Comparison of ENCODE assay signal across 9 cellular contexts in genomic region chr12:106301241-106301610, GRCh38. TPM values are rescaled to one million over a fixed set of nuclear protein-coding genes. Genes with fewer than 3 reads are reported as not detected.
DNase-seq lines count a peak whose midpoint lies in the region; ATAC-seq, FAIRE-seq and TF ChIP-seq lines count a peak whose summit lies in the region.
"Had no signal": no experiment of that assay in that cellular context is flagged by ENCODE, and none has a peak within 500 bp of the region (broad histone marks: within the 10 kb centered on the region; RNA-seq: fewer than 3 reads in every experiment).

No MANE protein-coding gene starts in this region.

- peak overlapping the region; percentile 58 for H2AFZ ChIP-seq in K562 (ENCODE audit: low read depth, low read length)
- peak overlapping the region; percentile 99 for H2AFZ ChIP-seq in mesenchymal stem cell (ENCODE audit: low read depth, low read length)

- H3K36me3 ChIP-seq in heart left ventricle (peaks cover 0 to 5% (median 0%) of the 10 kb centered on the region in 9 donors), K562 (ENCODE audit: control insufficient read depth, insufficient read depth, low read length) (no peaks in the 10 kb centered on the region), mesenchymal stem cell (ENCODE audit: control insufficient read depth in 1 of 2, insufficient read depth in 2 of 2, low read depth in 1 of 2, low read length in 2 of 2) (no peaks in the 10 kb centered on the region), mucosa of descending colon (ENCODE audit: low read depth) (no peaks in the 10 kb centered on the region)

- no peak overlapping the region for H2BK12ac ChIP-seq in mesenchymal stem cell (ENCODE audit: low read length in 2 of 2)

- no peak overlapping the region for H3K23ac ChIP-seq in mesenchymal stem cell (ENCODE audit: low read length in 2 of 2)

- no peak for ATAC-seq in heart left ventricle
- ATAC-seq in K562: no peak
- ATAC-seq in mucosa of descending colon: no peak
- no peak for ATAC-seq in HG03520 (IDR thresholded peaks at IDR 0.05; ENCODE audit: unreplicated experiment)

- H3K27me3 ChIP-seq in heart left ventricle (no peaks in the 10 kb centered on the region), K562 (ENCODE audit: control insufficient read depth in 2 of 2, insufficient read depth in 2 of 2, low read length in 2 of 2) (no peaks in the 10 kb centered on the region), mesenchymal stem cell (ENCODE audit: control insufficient read depth in 1 of 2, insufficient read depth in 1 of 2, low read length in 2 of 2) (no peaks in the 10 kb centered on the region)

- no peak overlapping the region for H3K18ac ChIP-seq in mesenchymal stem cell (ENCODE audit: low read depth in 1 of 2, low read length in 2 of 2)

- no peak for FAIRE-seq in K562 (lab: Jason Lieb, UNC)

- no peak overlapping the region for H2BK120ac ChIP-seq in mesenchymal stem cell (ENCODE audit: low read depth, low read length)

- TF ChIP-seq CTCF in heart left ventricle (IDR thresholded peaks at IDR 0.05) (no peak), K562 (IDR thresholded peaks at IDR 0.05 in 2 of 3, conservative IDR thresholded peaks at IDR 0.05 in 1 of 3; ENCODE audit: insufficient read depth in 2 of 3, low read depth in 1 of 3, low read length in 3 of 3) (no peak), type B pancreatic cell (conservative IDR thresholded peaks at IDR 0.05) (no peak), mucosa of descending colon (IDR thresholded peaks at IDR 0.05) (no peak)

- peak overlapping the region; percentile 93 for H3K27ac Mint-ChIP-seq in type B pancreatic cell

- H3K4me2 ChIP-seq in K562 (ENCODE audit: insufficient read depth, low read length): peak overlapping the region; percentile 89
- H3K4me2 ChIP-seq in mesenchymal stem cell (ENCODE audit: low read length, poor library complexity, severe bottlenecking): no peak overlapping the region

- TF ChIP-seq EP300 in K562 (IDR thresholded peaks at IDR 0.05; ENCODE audit: low read length): no peak

- no peaks in the 10 kb centered on the region for H3K27me3 Mint-ChIP-seq in type B pancreatic cell

- H3K4me3 ChIP-seq in heart left ventricle (peak overlapping the region in 8 of 12 donors; percentile 80 to 97 (median 94)), K562 (no peak overlapping the region), mesenchymal stem cell (ENCODE audit: insufficient read depth in 1 of 2, low read depth in 1 of 2, low read length in 2 of 2) (peak overlapping the region in 1 of 2 experiments; percentile 89), mucosa of descending colon (no peak overlapping the region)

- in situ Hi-C loops in K562 (cut with MboI): no loop called here

- H3K14ac ChIP-seq in mesenchymal stem cell (ENCODE audit: low read length in 2 of 2): no peak overlapping the region

- H3K4me1 Mint-ChIP-seq in type B pancreatic cell (ENCODE audit: unreplicated experiment): peaks cover 14% of the 10 kb centered on the region

- no peak overlapping the region for H2BK15ac ChIP-seq in mesenchymal stem cell (ENCODE audit: low read depth, poor library complexity, severe bottlenecking)

- peak overlapping the region; percentile 90 for H3K4me3 Mint-ChIP-seq in type B pancreatic cell

- H2AK5ac ChIP-seq in mesenchymal stem cell (ENCODE audit: low read length, severe bottlenecking): peak overlapping the region; percentile 13

- no peaks in the 10 kb centered on the region for H4K20me1 ChIP-seq in K562 (replicated peaks; ENCODE audit: control insufficient read depth, insufficient read depth, low read length)

- CTCF ChIA-PET in K562 (lab: Yijun Ruan, JAX; ENCODE audit: low intra/inter-chr PET ratio): no interaction called here

- H3K9ac ChIP-seq in K562 (ENCODE audit: insufficient read depth in 1 of 2, low read depth in 2 of 2, low read length in 2 of 2): no peak overlapping the region
- peak overlapping the region; percentile 82 for H3K9ac ChIP-seq in mesenchymal stem cell (ENCODE audit: low read length)

- H3K27ac ChIP-seq in heart left ventricle (peak overlapping the region; percentile 92 to 100 (median 98)), K562 (ENCODE audit: extremely low read depth, low read depth, low read length) (peak overlapping the region; percentile 76), mesenchymal stem cell (ENCODE audit: low read length, poor library complexity, severe bottlenecking) (peak overlapping the region; percentile 33)

- DNase-seq in heart left ventricle (no peak), cardiac septum (ENCODE audit: low spot score) (no peak), K562 (ENCODE audit: extremely low read depth in 1 of 4, low spot score in 3 of 4) (no peak), mesenchymal stem cell (peak; percentile 36), type B pancreatic cell (ENCODE audit: extremely low spot score, unreplicated experiment) (no peak), SW 1271 (lab: John Stamatoyannopoulos, UW) (no peak), mucosa of descending colon (no peak)
- DNase-seq: foreskin melanocyte had no signal

- no peak overlapping the region for H3K4ac ChIP-seq in mesenchymal stem cell (ENCODE audit: low read depth in 1 of 2, low read length in 2 of 2)

- H4K91ac ChIP-seq in mesenchymal stem cell (ENCODE audit: low read length): no peak overlapping the region

- H2BK5ac ChIP-seq in mesenchymal stem cell (ENCODE audit: low read depth, low read length, poor library complexity, severe bottlenecking): no peak overlapping the region

- H3K79me1 ChIP-seq in mesenchymal stem cell (replicated peaks; ENCODE audit: low read length, poor library complexity, severe bottlenecking): peaks cover 17% of the 10 kb centered on the region

- peaks cover 5 to 63% (median 51%) of the 10 kb centered on the region in 12 donors for H3K4me1 ChIP-seq in heart left ventricle
- H3K4me1 ChIP-seq in K562 (replicated peaks in 1 of 2; ENCODE audit: control insufficient read depth in 2 of 2, insufficient read depth in 2 of 2, low read length in 2 of 2): peaks cover 19 to 30% of the 10 kb centered on the region in 2 experiments; a peak in 4 of 5 replicates
- H3K4me1 ChIP-seq in mesenchymal stem cell (ENCODE audit: control insufficient read depth, insufficient read depth, low read depth, low read length): peaks cover 12% of the 10 kb centered on the region
- H3K4me1 ChIP-seq in mucosa of descending colon (ENCODE audit: low read depth): peaks cover 15% of the 10 kb centered on the region

- WGBS in heart left ventricle, 4 donors: 0 to 9% (median 2%) methylated on average over 1 of the region's 1 CpG
- WGBS in K562 (ENCODE audit: insufficient coverage, low coverage, missing lambda C conversion rate): 18% methylated on average over 1 of the region's 1 CpG
- WGBS in mesenchymal stem cell: no CpG with 5 or more reads among the region's 1 CpG

- no peak overlapping the region for H4K8ac ChIP-seq in mesenchymal stem cell (ENCODE audit: low read length)

- H3K79me2 ChIP-seq in K562 (ENCODE audit: control insufficient read depth, insufficient read depth, low read length): no peaks in the 10 kb centered on the region

- no peaks in the 10 kb centered on the region for H3K9me3 Mint-ChIP-seq in type B pancreatic cell

- no peak for TF ChIP-seq POLR2A in heart left ventricle (IDR thresholded peaks at IDR 0.05)
- no peak for TF ChIP-seq POLR2A in K562 (conservative IDR thresholded peaks at IDR 0.05)

- intact Hi-C loops in heart left ventricle (cut with DNase I) (loop anchor here in 8 of 10 donors (5.0 to 10.0 kb wide), 5 partner anchors 41 to 156 kb away; partner anchors contain the start of genes CKAP4 (in 6 of the 8) and POLR3B (in 1 of the 8)), cardiac septum (cut with DNase I) (loop anchor here (1.0 to 10.0 kb wide), 2 partner anchors 53 to 156 kb away; partner anchors contain the start of gene CKAP4), K562 (cut with micrococcal nuclease) (loop anchor here (5.0 kb wide), 1 partner anchor 56 kb away; the partner anchor contains the start of gene POLR3B), mucosa of descending colon (cut with DNase I, micrococcal nuclease) (no loop called here)

- H3K9me3 ChIP-seq in heart left ventricle (no peaks in the 10 kb centered on the region), K562 (replicated peaks; ENCODE audit: control insufficient read depth, insufficient read depth, low read depth, low read length) (no peaks in the 10 kb centered on the region), mesenchymal stem cell (ENCODE audit: control insufficient read depth, low read length) (no peaks in the 10 kb centered on the region), mucosa of descending colon (no peaks in the 10 kb centered on the region)

- POLR2A ChIA-PET in K562 (lab: Yijun Ruan, JAX): interaction anchor here (2.0 kb wide), 1 partner anchor 14 kb away, joined by 5 read pairs; no protein-coding TSS in a partner anchor

- H3K9me1 ChIP-seq in K562 (ENCODE audit: control insufficient read depth, insufficient read depth, low read length): no peaks in the 10 kb centered on the region

- H3K36me3 Mint-ChIP-seq in type B pancreatic cell: no peaks in the 10 kb centered on the region

- no peak for TF ChIP-seq RAD21 in K562 (CRISPR knock-in tag; conservative IDR thresholded peaks at IDR 0.05 in 1 of 2, IDR thresholded peaks at IDR 0.05 in 1 of 2)

- no TSS peak for BruUV-seq in K562 (replicated peaks; lab: Mats Ljungman, UMichigan)

RNA-seq across cellular contexts. Expression of gene TCP11L2, which starts 1.3 kb away (rescaled TPM):
- 100 to 1,000 TPM in 5 of 9 donors, 10 to 100 TPM in 4; 60.8 to 147 (median 113) TPM for total RNA-seq in heart left ventricle
- polyA plus RNA-seq in heart left ventricle: 10 to 100 TPM; 15.5 to 17.3 TPM
- total RNA-seq in cardiac septum: 61.2 TPM
- total RNA-seq in K562 (2011; cell fraction: chromatin; rRNA removed; ENCODE audit: low replicate concordance): 9.7 and 13.0 TPM in 2 replicates
- total RNA-seq in K562 (2011; cell fraction: nucleolus; rRNA removed): 6.8 and 8.9 TPM in 2 replicates
- 8.2 and 10.7 TPM in 2 replicates for total RNA-seq in K562 (2011; cell fraction: nucleoplasm; rRNA removed)
- total RNA-seq in K562 (2014; rRNA removed): 1.6 and 2.3 TPM in 2 replicates
- total RNA-seq in K562 (2014; rRNA removed; fragmentation: Illumina TruSeq; extraction: Trizol): 2.3 and 3.8 TPM in 2 replicates
- total RNA-seq in K562 (2015; rRNA removed; fragmentation: Illumina TruSeq; extraction: Trizol): 0.53 and 0.83 TPM in 2 replicates
- total RNA-seq in K562 (2021): 2.4 and 4.0 TPM in 2 replicates
- 3.7 and 4.5 TPM in 2 replicates for polyA plus RNA-seq in K562 (2011; rRNA removed)
- 1.1 and 2.2 TPM in 2 replicates for polyA plus RNA-seq in K562 (2011; cell fraction: cytosol; rRNA removed)
- 3.3 and 4.3 TPM in 2 replicates for polyA plus RNA-seq in K562 (2011; cell fraction: nucleus; rRNA removed)
- polyA plus RNA-seq in K562 (2012): 0.77 and 4.0 TPM in 2 replicates
- polyA plus RNA-seq in K562 (2014; fragmentation: Illumina TruSeq; extraction: Trizol): 1.3 and 2.1 TPM in 2 replicates
- polyA plus RNA-seq in K562 (2014; fragmentation: Nextera tagmentation; extraction: Ambion mirVana): 1 to 10 TPM in 1 of 2 experiments, under 1 TPM in 1; 0.39 to 1.3 TPM
- polyA plus RNA-seq in K562 (2014; rRNA removed): 0.86 and 1.6 TPM in 2 replicates
- 7.9 and 10.0 TPM in 2 replicates for polyA minus RNA-seq in K562 (2011; rRNA and poly(A)+ RNA removed)
- polyA minus RNA-seq in K562 (2011; cell fraction: cytosol; rRNA and poly(A)+ RNA removed): 3.2 and 4.1 TPM in 2 replicates
- polyA minus RNA-seq in K562 (2011; cell fraction: nucleus; rRNA and poly(A)+ RNA removed): 7.4 and 8.8 TPM in 2 replicates
- polyA plus RNA-seq in mesenchymal stem cell (2013, experiment 1 of 2): 9.8 TPM
- polyA plus RNA-seq in mesenchymal stem cell (2013, experiment 2 of 2): 9.8 TPM
- total RNA-seq in type B pancreatic cell (ENCODE audit: low replicate concordance): 12.3 and 21.8 TPM in 2 replicates
- 10 to 100 TPM; 32.1 to 54.5 (median 44.8) TPM for total RNA-seq in mucosa of descending colon

RNA-seq across cellular contexts. Expression of gene CKAP4, which starts 53.4 kb away (rescaled TPM):
- total RNA-seq in heart left ventricle (10 to 100 TPM; 39.9 to 70.7 (median 53.7) TPM), cardiac septum (56.8 TPM), K562 (2014; rRNA removed) (0.04 TPM in 1 of 2 replicates, not detected in the other), K562 (2014; rRNA removed; fragmentation: Illumina TruSeq; extraction: Trizol) (not detected in 2 replicates), K562 (2015; rRNA removed; fragmentation: Illumina TruSeq; extraction: Trizol) (not detected in 2 replicates), K562 (2021) (0.20 and 0.45 TPM in 2 replicates), type B pancreatic cell (ENCODE audit: low replicate concordance) (90.5 and 95.9 TPM in 2 replicates), mucosa of descending colon (100 to 1,000 TPM in 1 of 3 donors, 10 to 100 TPM in 2; 40.6 to 103 (median 46.8) TPM)
- polyA plus RNA-seq in heart left ventricle (10 to 100 TPM; 19.0 to 61.5 TPM), K562 (2011; rRNA removed) (0.08 TPM in 2 replicates), K562 (2014; fragmentation: Illumina TruSeq; extraction: Trizol) (0.06 TPM in 1 of 2 replicates, not detected in the other), K562 (2014; fragmentation: Nextera tagmentation; extraction: Ambion mirVana) (not detected), K562 (2014; rRNA removed) (not detected in 2 replicates)
- 0.14 and 0.16 TPM in 2 replicates for total RNA-seq in K562 (2011; cell fraction: chromatin; rRNA removed; ENCODE audit: low replicate concordance)
- total RNA-seq in K562 (2011; cell fraction: nucleolus; rRNA removed): 0.26 and 0.33 TPM in 2 replicates
- 0.15 and 0.46 TPM in 2 replicates for total RNA-seq in K562 (2011; cell fraction: nucleoplasm; rRNA removed)
- polyA plus RNA-seq in K562 (2011; cell fraction: cytosol; rRNA removed): 0.06 and 0.10 TPM in 2 replicates
- polyA plus RNA-seq in K562 (2011; cell fraction: nucleus; rRNA removed): 0.13 TPM in 1 of 2 replicates, not detected in the other
- 0.08 and 0.11 TPM in 2 replicates for polyA plus RNA-seq in K562 (2012)
- polyA minus RNA-seq in K562 (2011; rRNA and poly(A)+ RNA removed): 0.11 TPM in 1 of 2 replicates, not detected in the other
- polyA minus RNA-seq in K562 (2011; cell fraction: cytosol; rRNA and poly(A)+ RNA removed): not detected in 2 replicates
- polyA minus RNA-seq in K562 (2011; cell fraction: nucleus; rRNA and poly(A)+ RNA removed): 0.11 TPM in 1 of 2 replicates, not detected in the other
- 382 TPM for polyA plus RNA-seq in mesenchymal stem cell (2013, experiment 1 of 2)
- polyA plus RNA-seq in mesenchymal stem cell (2013, experiment 2 of 2): 384 TPM

RNA-seq across cellular contexts. Expression of gene POLR3B, which starts 56.3 kb away (rescaled TPM):
- 10 to 100 TPM in 2 of 9 donors, 1 to 10 TPM in 7; 6.4 to 12.3 (median 9.3) TPM for total RNA-seq in heart left ventricle
- polyA plus RNA-seq in heart left ventricle: 1 to 10 TPM; 2.5 to 8.1 TPM
- total RNA-seq in cardiac septum: 9.4 TPM
- total RNA-seq in K562 (2011; cell fraction: chromatin; rRNA removed; ENCODE audit: low replicate concordance): 10.8 and 26.4 TPM in 2 replicates
- 6.5 and 7.8 TPM in 2 replicates for total RNA-seq in K562 (2011; cell fraction: nucleolus; rRNA removed)
- 9.3 and 10.0 TPM in 2 replicates for total RNA-seq in K562 (2011; cell fraction: nucleoplasm; rRNA removed)
- total RNA-seq in K562 (2014; rRNA removed): 13.3 and 13.7 TPM in 2 replicates
- 14.4 and 14.6 TPM in 2 replicates for total RNA-seq in K562 (2014; rRNA removed; fragmentation: Illumina TruSeq; extraction: Trizol)
- total RNA-seq in K562 (2015; rRNA removed; fragmentation: Illumina TruSeq; extraction: Trizol): 13.3 and 15.4 TPM in 2 replicates
- total RNA-seq in K562 (2021): 14.6 and 15.0 TPM in 2 replicates
- polyA plus RNA-seq in K562 (2011; rRNA removed): 7.9 and 12.1 TPM in 2 replicates
- polyA plus RNA-seq in K562 (2011; cell fraction: cytosol; rRNA removed): 3.9 and 6.0 TPM in 2 replicates
- polyA plus RNA-seq in K562 (2011; cell fraction: nucleus; rRNA removed): 4.7 and 4.9 TPM in 2 replicates
- polyA plus RNA-seq in K562 (2012): 11.3 and 12.0 TPM in 2 replicates
- polyA plus RNA-seq in K562 (2014; fragmentation: Illumina TruSeq; extraction: Trizol): 15.6 and 17.9 TPM in 2 replicates
- polyA plus RNA-seq in K562 (2014; fragmentation: Nextera tagmentation; extraction: Ambion mirVana): 10 to 100 TPM in 1 of 2 experiments, 1 to 10 TPM in 1; 7.6 to 16.5 TPM
- polyA plus RNA-seq in K562 (2014; rRNA removed): 11.2 and 13.2 TPM in 2 replicates
- 24.9 and 30.2 TPM in 2 replicates for polyA minus RNA-seq in K562 (2011; rRNA and poly(A)+ RNA removed)
- 7.5 and 10.7 TPM in 2 replicates for polyA minus RNA-seq in K562 (2011; cell fraction: cytosol; rRNA and poly(A)+ RNA removed)
- polyA minus RNA-seq in K562 (2011; cell fraction: nucleus; rRNA and poly(A)+ RNA removed): 8.1 and 13.6 TPM in 2 replicates
- 5.9 TPM for polyA plus RNA-seq in mesenchymal stem cell (2013, experiment 1 of 2)
- polyA plus RNA-seq in mesenchymal stem cell (2013, experiment 2 of 2): 6.1 TPM
- total RNA-seq in type B pancreatic cell (ENCODE audit: low replicate concordance): 13.6 and 14.5 TPM in 2 replicates
- 1 to 10 TPM; 6.6 to 8.7 (median 8.5) TPM for total RNA-seq in mucosa of descending colon

Comparison
In these comparisons a context has a peak if more than half of its experiments do, and no peak if none do; other contexts are left out.
1. H3K27ac ChIP-seq: peak in every context shown above with its lines; median percentile 98 in heart left ventricle; 76 in K562; 33 in mesenchymal stem cell.
2. H3K4me3 ChIP-seq: peak in heart left ventricle (8 of 12); none in K562 (single experiment) and mucosa of descending colon (single experiment).
3. RNA of gene CKAP4, which starts 53.4 kb away (total RNA-seq): 90.5 to 95.9 TPM in type B pancreatic cell, 56.8 TPM in cardiac septum (single experiment), 39.9 to 70.7 TPM in heart left ventricle and 40.6 to 103 TPM in mucosa of descending colon; 0.04 to 0.46 TPM in K562; every median in the first group is over 10 times any median in the second.
4. intact Hi-C loops: an anchor here in heart left ventricle (5.0 to 10.0 kb wide), cardiac septum (1.0 to 10.0 kb wide) and K562 (5.0 kb wide); none called in mucosa of descending colon.